In the genomic region with DNA sequence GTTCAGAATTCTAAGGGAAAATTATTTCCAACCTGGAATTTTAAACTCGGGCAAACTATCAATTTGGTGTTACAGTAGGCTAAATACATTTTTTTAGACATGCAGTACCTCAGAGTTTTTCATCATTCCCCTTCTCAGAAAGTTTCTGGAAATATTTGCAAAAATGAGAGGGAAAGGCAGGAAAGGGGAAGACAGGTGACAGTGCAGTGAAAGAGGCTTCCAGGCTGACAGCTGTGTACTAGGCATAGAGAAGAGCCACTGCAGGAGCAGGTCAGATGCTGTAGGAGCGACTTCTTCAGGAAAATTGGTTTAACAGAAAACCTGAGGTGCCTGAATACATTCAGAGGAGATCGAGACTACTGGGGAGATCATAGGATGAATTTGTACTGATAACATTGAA, we compare ENCODE assay signal across 15 cellular contexts. TPM values are rescaled to one million over a fixed set of nuclear protein-coding genes. Genes with fewer than 3 reads are reported as not detected.
DNase-seq lines count a peak whose midpoint lies in the region; ATAC-seq and TF ChIP-seq lines count a peak whose summit lies in the region.
"Had no signal": no experiment of that assay in that cellular context is flagged by ENCODE, and none has a peak within 500 bp of the region (broad histone marks: within the 10 kb centered on the region; RNA-seq: fewer than 3 reads in every experiment).

No MANE protein-coding gene starts in this region.

- H2AFZ ChIP-seq in hepatocyte, result no peak overlapping the region

- H3K36me3 ChIP-seq in CD4-positive, CD25-positive, alpha-beta regulatory T cell (ENCODE audit: control insufficient read depth, insufficient read depth, low read length), result peaks cover 54% of the 10 kb centered on the region
- H3K36me3 ChIP-seq in WERI-Rb-1 (peaks cover 94% of the 10 kb centered on the region), hepatocyte (replicated peaks; ENCODE audit: insufficient read depth, low read depth) (no peaks in the 10 kb centered on the region)

- no peaks in the 10 kb centered on the region for H3K4me1 ChIP-seq in CD4-positive, CD25-positive, alpha-beta regulatory T cell (ENCODE audit: control insufficient read depth, insufficient read depth, low read length, poor library complexity, severe bottlenecking)
- no peaks in the 10 kb centered on the region for H3K4me1 ChIP-seq in hepatocyte (ENCODE audit: insufficient read depth)
- H3K4me1 ChIP-seq: HAP-1 had no signal

- no peak overlapping the region for H3K4me2 ChIP-seq in hepatocyte

- H3K79me2 ChIP-seq in hepatocyte, result no peaks in the 10 kb centered on the region

- no peaks in the 10 kb centered on the region for H4K20me1 ChIP-seq in hepatocyte (ENCODE audit: insufficient read depth, poor library complexity, severe bottlenecking)

- TF ChIP-seq CTCF in activated CD8-positive, alpha-beta T cell treated with anti-CD3 and anti-CD28 coated beads for 36 hours (IDR thresholded peaks at IDR 0.05), result no peak
- no peak for TF ChIP-seq CTCF in WERI-Rb-1 (IDR thresholded peaks at IDR 0.05; ENCODE audit: low read depth, low read length)
- no peak for TF ChIP-seq CTCF in progenitor cell of endocrine pancreas (IDR thresholded peaks at IDR 0.05; ENCODE audit: unreplicated experiment)
- no peak for TF ChIP-seq CTCF in hepatocyte (IDR thresholded peaks at IDR 0.05; ENCODE audit: poor library complexity)

- CTCF ChIA-PET in activated CD8-positive, alpha-beta T cell treated with anti-CD3 and anti-CD28 coated beads for 36 hours (lab: Charles Lee), result interaction anchor here (1.0 to 1.2 kb wide), 2 partner anchors 26 to 70 kb away, joined by 3 to 4 read pairs; no protein-coding TSS in a partner anchor
- CTCF ChIA-PET in activated CD8-positive, alpha-beta T cell treated with anti-CD3 and anti-CD28 coated beads, Interleukin-2, amount 10 ng/mL, durations not matched to agents 7 days and 5 days (lab: Charles Lee), result no interaction called here

- no peaks in the 10 kb centered on the region for H3K9me3 Mint-ChIP-seq in activated CD8-positive, alpha-beta T cell treated with anti-CD3 and anti-CD28 coated beads for 36 hours
- no peaks in the 10 kb centered on the region for H3K9me3 Mint-ChIP-seq in activated CD8-positive, alpha-beta T cell treated with anti-CD3 and anti-CD28 coated beads, Interleukin-2, amount 10 ng/mL, durations not matched to agents 7 days and 5 days (ENCODE audit: insufficient read depth)
- peaks cover 0 to 1% (median 0%) of the 10 kb centered on the region in 7 donors for H3K9me3 Mint-ChIP-seq in CD4-positive, CD25-positive, alpha-beta regulatory T cell
- H3K9me3 Mint-ChIP-seq in progenitor cell of endocrine pancreas (ENCODE audit: low read depth), result no peaks in the 10 kb centered on the region
- H3K9me3 Mint-ChIP-seq: CD14-positive monocyte, HFFc6 had no signal

- H3K4me3 ChIP-seq in CD4-positive, CD25-positive, alpha-beta regulatory T cell (ENCODE audit: low read depth, low read length), result no peak overlapping the region
- H3K4me3 ChIP-seq in WERI-Rb-1 (ENCODE audit: low read depth, low read length), result no peak overlapping the region
- no peak overlapping the region for H3K4me3 ChIP-seq in hepatocyte
- H3K4me3 ChIP-seq: HAP-1 had no signal

- H3K27ac Mint-ChIP-seq in activated CD8-positive, alpha-beta T cell treated with anti-CD3 and anti-CD28 coated beads for 36 hours, result peak overlapping the region; percentile 18
- H3K27ac Mint-ChIP-seq in activated CD8-positive, alpha-beta T cell treated with anti-CD3 and anti-CD28 coated beads, Interleukin-2, amount 10 ng/mL, durations not matched to agents 7 days and 5 days, result no peak overlapping the region
- peak overlapping the region in 2 of 3 donors; percentile 48 to 49 for H3K27ac Mint-ChIP-seq in CD4-positive, CD25-positive, alpha-beta regulatory T cell
- H3K27ac Mint-ChIP-seq in progenitor cell of endocrine pancreas, result peak overlapping the region; percentile 43
- H3K27ac Mint-ChIP-seq: HFFc6 had no signal

- no peaks in the 10 kb centered on the region for H3K27me3 Mint-ChIP-seq in activated CD8-positive, alpha-beta T cell treated with anti-CD3 and anti-CD28 coated beads for 36 hours
- H3K27me3 Mint-ChIP-seq in activated CD8-positive, alpha-beta T cell treated with anti-CD3 and anti-CD28 coated beads, Interleukin-2, amount 10 ng/mL, durations not matched to agents 7 days and 5 days (ENCODE audit: low read depth), result no peaks in the 10 kb centered on the region
- H3K27me3 Mint-ChIP-seq in CD4-positive, CD25-positive, alpha-beta regulatory T cell, result no peaks in the 10 kb centered on the region
- H3K27me3 Mint-ChIP-seq in progenitor cell of endocrine pancreas, result no peaks in the 10 kb centered on the region

- WGBS in hepatocyte (ENCODE audit: low lambda C conversion rate, missing lambda C conversion rate), result 90% methylated on average over 3 of the region's 3 CpGs

- intact Hi-C loops in activated CD8-positive, alpha-beta T cell treated with anti-CD3 and anti-CD28 coated beads for 36 hours (cut with micrococcal nuclease), result no loop called here

- no peak overlapping the region for H3K4me3 Mint-ChIP-seq in activated CD8-positive, alpha-beta T cell treated with anti-CD3 and anti-CD28 coated beads for 36 hours
- no peak overlapping the region for H3K4me3 Mint-ChIP-seq in activated CD8-positive, alpha-beta T cell treated with anti-CD3 and anti-CD28 coated beads, Interleukin-2, amount 10 ng/mL, durations not matched to agents 7 days and 5 days
- H3K4me3 Mint-ChIP-seq in CD4-positive, CD25-positive, alpha-beta regulatory T cell, result no peak overlapping the region
- H3K4me3 Mint-ChIP-seq in progenitor cell of endocrine pancreas (ENCODE audit: low read depth), result no peak overlapping the region
- H3K4me3 Mint-ChIP-seq: CD14-positive monocyte, HFFc6 had no signal

- no peaks in the 10 kb centered on the region for H3K9me3 ChIP-seq in CD4-positive, CD25-positive, alpha-beta regulatory T cell (ENCODE audit: control insufficient read depth in 2 of 2, low read length in 2 of 2)
- H3K9me3 ChIP-seq in WERI-Rb-1 (ENCODE audit: severe bottlenecking) (no peaks in the 10 kb centered on the region), hepatocyte (ENCODE audit: low read depth) (no peaks in the 10 kb centered on the region)
- H3K9me3 ChIP-seq: HAP-1 had no signal

- H3K27me3 ChIP-seq in CD4-positive, CD25-positive, alpha-beta regulatory T cell (ENCODE audit: control insufficient read depth, insufficient read depth, low read length), result no peaks in the 10 kb centered on the region
- H3K27me3 ChIP-seq in WERI-Rb-1 (ENCODE audit: insufficient read depth, low read depth, severe bottlenecking), result no peaks in the 10 kb centered on the region
- no peaks in the 10 kb centered on the region for H3K27me3 ChIP-seq in hepatocyte

- POLR2A ChIA-PET in activated CD8-positive, alpha-beta T cell treated with anti-CD3 and anti-CD28 coated beads for 36 hours (lab: Charles Lee), result no interaction called here
- POLR2A ChIA-PET in activated CD8-positive, alpha-beta T cell treated with anti-CD3 and anti-CD28 coated beads, Interleukin-2, amount 10 ng/mL, durations not matched to agents 7 days and 5 days (lab: Charles Lee), result no interaction called here

- H3K9me2 ChIP-seq in hepatocyte (replicated peaks; ENCODE audit: insufficient read depth), result no peaks in the 10 kb centered on the region

- no peak for DNase-seq in activated CD8-positive, alpha-beta T cell treated with anti-CD3 and anti-CD28 coated beads for 36 hours
- DNase-seq in activated CD8-positive, alpha-beta T cell treated with anti-CD3 and anti-CD28 coated beads, Interleukin-2, amount 10 ng/mL, durations not matched to agents 7 days and 5 days, result no peak
- DNase-seq in CD4-positive, CD25-positive, alpha-beta regulatory T cell, result no peak
- DNase-seq in WERI-Rb-1, result peak; percentile 12
- no peak for DNase-seq in progenitor cell of endocrine pancreas (ENCODE audit: low spot score, unreplicated experiment)
- DNase-seq in hepatocyte (ENCODE audit: low spot score), result no peak
- DNase-seq in HUDEP-2 (lab: John Stamatoyannopoulos, UW; ENCODE audit: unreplicated experiment in 76 of 76), result no peak
- DNase-seq in activated CD4-positive, alpha-beta T cell treated with anti-CD3 and anti-CD28 coated beads for 48 hours, result no peak
- DNase-seq: DMS53, GF-D8, HFFc6 had no signal

- no peak for ATAC-seq in activated CD8-positive, alpha-beta T cell treated with anti-CD3 and anti-CD28 coated beads for 36 hours
- no peak for ATAC-seq in activated CD8-positive, alpha-beta T cell treated with anti-CD3 and anti-CD28 coated beads, Interleukin-2, amount 10 ng/mL, durations not matched to agents 7 days and 5 days
- ATAC-seq in CD4-positive, CD25-positive, alpha-beta regulatory T cell (ENCODE audit: low read depth in 2 of 2), result no peak

- H3K4me1 Mint-ChIP-seq in activated CD8-positive, alpha-beta T cell treated with anti-CD3 and anti-CD28 coated beads for 36 hours (ENCODE audit: low read depth), result no peaks in the 10 kb centered on the region
- H3K4me1 Mint-ChIP-seq in activated CD8-positive, alpha-beta T cell treated with anti-CD3 and anti-CD28 coated beads, Interleukin-2, amount 10 ng/mL, durations not matched to agents 7 days and 5 days (ENCODE audit: low read depth), result no peaks in the 10 kb centered on the region
- H3K4me1 Mint-ChIP-seq in CD4-positive, CD25-positive, alpha-beta regulatory T cell, result peaks cover 0 to 5% (median 0%) of the 10 kb centered on the region in 4 donors
- H3K4me1 Mint-ChIP-seq in progenitor cell of endocrine pancreas (ENCODE audit: low read depth), result no peaks in the 10 kb centered on the region
- H3K4me1 Mint-ChIP-seq: CD14-positive monocyte had no signal

- H3K36me3 Mint-ChIP-seq in activated CD8-positive, alpha-beta T cell treated with anti-CD3 and anti-CD28 coated beads for 36 hours (ENCODE audit: low read depth), result peaks cover 45% of the 10 kb centered on the region
- H3K36me3 Mint-ChIP-seq in activated CD8-positive, alpha-beta T cell treated with anti-CD3 and anti-CD28 coated beads, Interleukin-2, amount 10 ng/mL, durations not matched to agents 7 days and 5 days (ENCODE audit: low read depth), result peaks cover 64% of the 10 kb centered on the region
- peaks cover 47% of the 10 kb centered on the region for H3K36me3 Mint-ChIP-seq in CD4-positive, CD25-positive, alpha-beta regulatory T cell
- H3K36me3 Mint-ChIP-seq in progenitor cell of endocrine pancreas (ENCODE audit: insufficient read depth), result peaks cover 41% of the 10 kb centered on the region

- H3K27ac ChIP-seq in CD4-positive, CD25-positive, alpha-beta regulatory T cell (ENCODE audit: insufficient read depth, low read length, poor library complexity, severe bottlenecking), result no peak overlapping the region
- H3K27ac ChIP-seq in WERI-Rb-1 (no peak overlapping the region; the same call in 1 of the 2 replicates), hepatocyte (no peak overlapping the region)
- H3K27ac ChIP-seq: HL-60 had no signal

RNA-seq across cellular contexts. Expression of gene CERS2, which starts 19.9 kb away (rescaled TPM):
- total RNA-seq in activated CD8-positive, alpha-beta T cell treated with anti-CD3 and anti-CD28 coated beads for 36 hours, result 100 to 1,000 TPM; 129 to 132 TPM
- 100 to 1,000 TPM; 149 to 150 TPM for total RNA-seq in activated CD8-positive, alpha-beta T cell treated with anti-CD3 and anti-CD28 coated beads, Interleukin-2, amount 10 ng/mL, durations not matched to agents 7 days and 5 days
- 99.1 TPM for total RNA-seq in CD4-positive, CD25-positive, alpha-beta regulatory T cell
- polyA plus RNA-seq in CD4-positive, CD25-positive, alpha-beta regulatory T cell, result 100 to 1,000 TPM; 179 to 201 (median 189) TPM
- total RNA-seq in progenitor cell of endocrine pancreas (187 and 203 TPM in 2 replicates), hepatocyte (267 and 268 TPM in 2 replicates)
- 210 and 277 TPM in 2 replicates for polyA plus RNA-seq in hepatocyte

RNA-seq across cellular contexts. Expression of gene ANXA9, which starts 27.4 kb away (rescaled TPM):
- under 1 TPM in 1 of 2 experiments, not detected in 1; 0.25 TPM for total RNA-seq in activated CD8-positive, alpha-beta T cell treated with anti-CD3 and anti-CD28 coated beads for 36 hours
- not detected for total RNA-seq in activated CD8-positive, alpha-beta T cell treated with anti-CD3 and anti-CD28 coated beads, Interleukin-2, amount 10 ng/mL, durations not matched to agents 7 days and 5 days
- total RNA-seq in CD4-positive, CD25-positive, alpha-beta regulatory T cell, result not detected
- not detected for polyA plus RNA-seq in CD4-positive, CD25-positive, alpha-beta regulatory T cell
- total RNA-seq in progenitor cell of endocrine pancreas (3.5 TPM in 2 replicates), hepatocyte (7.5 and 7.9 TPM in 2 replicates)
- polyA plus RNA-seq in hepatocyte, result 8.8 and 9.0 TPM in 2 replicates
- total RNA-seq: A673 had no signal

RNA-seq across cellular contexts. Expression of gene SETDB1, which starts 28.5 kb away (rescaled TPM):
- total RNA-seq in activated CD8-positive, alpha-beta T cell treated with anti-CD3 and anti-CD28 coated beads for 36 hours, result 10 to 100 TPM; 45.1 to 52.3 TPM
- 10 to 100 TPM; 58.5 to 59.3 TPM for total RNA-seq in activated CD8-positive, alpha-beta T cell treated with anti-CD3 and anti-CD28 coated beads, Interleukin-2, amount 10 ng/mL, durations not matched to agents 7 days and 5 days
- 48.7 TPM for total RNA-seq in CD4-positive, CD25-positive, alpha-beta regulatory T cell
- 10 to 100 TPM in 3 of 4 donors, 1 to 10 TPM in 1; 9.4 to 13.6 (median 12.3) TPM for polyA plus RNA-seq in CD4-positive, CD25-positive, alpha-beta regulatory T cell
- 110 TPM in 2 replicates for total RNA-seq in progenitor cell of endocrine pancreas
- 33.7 and 41.4 TPM in 2 replicates for total RNA-seq in hepatocyte
- polyA plus RNA-seq in hepatocyte, result 10.7 and 12.9 TPM in 2 replicates

RNA-seq across cellular contexts. Expression of gene MINDY1, which starts 52.0 kb away (rescaled TPM):
- 10 to 100 TPM; 10.4 TPM for total RNA-seq in activated CD8-positive, alpha-beta T cell treated with anti-CD3 and anti-CD28 coated beads for 36 hours
- total RNA-seq in activated CD8-positive, alpha-beta T cell treated with anti-CD3 and anti-CD28 coated beads, Interleukin-2, amount 10 ng/mL, durations not matched to agents 7 days and 5 days, result 1 to 10 TPM; 9.1 to 9.9 TPM
- 12.9 TPM for total RNA-seq in CD4-positive, CD25-positive, alpha-beta regulatory T cell
- polyA plus RNA-seq in CD4-positive, CD25-positive, alpha-beta regulatory T cell, result 1 to 10 TPM; 3.0 to 8.9 (median 5.1) TPM
- 28.3 and 32.5 TPM in 2 replicates for total RNA-seq in progenitor cell of endocrine pancreas
- 15.9 and 18.5 TPM in 2 replicates for total RNA-seq in hepatocyte
- 5.8 and 7.6 TPM in 2 replicates for polyA plus RNA-seq in hepatocyte

RNA-seq across cellular contexts. Expression of gene PRUNE1, which starts 53.5 kb away (rescaled TPM):
- 10 to 100 TPM; 12.4 to 15.7 TPM for total RNA-seq in activated CD8-positive, alpha-beta T cell treated with anti-CD3 and anti-CD28 coated beads for 36 hours
- total RNA-seq in activated CD8-positive, alpha-beta T cell treated with anti-CD3 and anti-CD28 coated beads, Interleukin-2, amount 10 ng/mL, durations not matched to agents 7 days and 5 days, result 10 to 100 TPM; 15.8 to 19.0 TPM
- total RNA-seq in CD4-positive, CD25-positive, alpha-beta regulatory T cell, result 18.0 TPM
- 10 to 100 TPM; 46.5 to 56.3 (median 52.3) TPM for polyA plus RNA-seq in CD4-positive, CD25-positive, alpha-beta regulatory T cell
- total RNA-seq in progenitor cell of endocrine pancreas (23.8 and 24.4 TPM in 2 replicates), hepatocyte (20.3 and 26.5 TPM in 2 replicates)
- 15.1 and 21.6 TPM in 2 replicates for polyA plus RNA-seq in hepatocyte
